Comparison of ENCODE assay signal across 1 cellular context in the genomic region with DNA sequence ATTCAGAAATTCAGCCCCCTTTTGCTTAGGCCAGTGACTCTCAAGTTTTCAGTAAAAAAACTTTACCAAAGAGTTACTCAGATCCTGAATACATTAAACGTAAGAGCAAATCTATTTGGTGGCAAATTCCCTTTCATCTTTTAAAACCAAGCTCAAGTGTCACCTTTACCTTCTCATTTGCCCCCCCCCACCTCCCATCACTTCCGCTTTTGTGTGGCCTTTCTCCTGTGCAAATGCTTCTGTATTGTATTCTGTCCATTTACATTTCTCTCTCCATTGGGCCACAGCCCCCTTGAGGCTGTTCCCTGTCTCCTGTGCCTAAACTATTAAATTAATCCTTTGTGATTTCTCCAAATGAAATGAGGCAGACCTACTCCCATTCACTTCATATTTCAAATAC.
TF ChIP-seq lines count a peak whose summit lies in the region.

No MANE protein-coding gene starts in this region.

TF ChIP-seq in GM23338, 12 proteins besides CTCF, POLR2A, EP300 and RAD21:
- TF ChIP-seq STAT1 (IDR thresholded peaks at IDR 0.05; ENCODE audit: unreplicated experiment), result no peak
- TF ChIP-seq ZNF331 (CRISPR knock-in tag; IDR thresholded peaks at IDR 0.05; ENCODE audit: low read depth), result no peak
TF ChIP-seq in GM23338: peak in this region for 0.
